1 cellular context compared by ENCODE assay signal in genomic region chr6:127328043-127328442, GRCh38.
TF ChIP-seq lines count a peak whose summit lies in the region.

No MANE protein-coding gene starts in this region.

TF ChIP-seq in IMR-90, 13 proteins besides CTCF, POLR2A, EP300 and RAD21:
- TF ChIP-seq RFX5 (IDR thresholded peaks at IDR 0.05; ENCODE audit: low read depth, low read length) (no peak), USF2 (IDR thresholded peaks at IDR 0.05; ENCODE audit: low read depth, low read length) (no peak), MAFK (IDR thresholded peaks at IDR 0.05; ENCODE audit: low read depth, low read length) (no peak), CEBPB (IDR thresholded peaks at IDR 0.05; ENCODE audit: low read depth, low read length) (no peak), NFE2L2 (IDR thresholded peaks at IDR 0.05; ENCODE audit: low read depth, low read length) (no peak), CHD1 (IDR thresholded peaks at IDR 0.05; ENCODE audit: low read depth, low read length) (no peak), SMC3 (IDR thresholded peaks at IDR 0.05; ENCODE audit: low read depth, low read length) (no peak), FOS (IDR thresholded peaks at IDR 0.05; ENCODE audit: low read depth, low read length) (no peak)
TF ChIP-seq in IMR-90: peak in this region for 0.
